ENCODE assay signal across 21 cellular contexts in the genomic region with DNA sequence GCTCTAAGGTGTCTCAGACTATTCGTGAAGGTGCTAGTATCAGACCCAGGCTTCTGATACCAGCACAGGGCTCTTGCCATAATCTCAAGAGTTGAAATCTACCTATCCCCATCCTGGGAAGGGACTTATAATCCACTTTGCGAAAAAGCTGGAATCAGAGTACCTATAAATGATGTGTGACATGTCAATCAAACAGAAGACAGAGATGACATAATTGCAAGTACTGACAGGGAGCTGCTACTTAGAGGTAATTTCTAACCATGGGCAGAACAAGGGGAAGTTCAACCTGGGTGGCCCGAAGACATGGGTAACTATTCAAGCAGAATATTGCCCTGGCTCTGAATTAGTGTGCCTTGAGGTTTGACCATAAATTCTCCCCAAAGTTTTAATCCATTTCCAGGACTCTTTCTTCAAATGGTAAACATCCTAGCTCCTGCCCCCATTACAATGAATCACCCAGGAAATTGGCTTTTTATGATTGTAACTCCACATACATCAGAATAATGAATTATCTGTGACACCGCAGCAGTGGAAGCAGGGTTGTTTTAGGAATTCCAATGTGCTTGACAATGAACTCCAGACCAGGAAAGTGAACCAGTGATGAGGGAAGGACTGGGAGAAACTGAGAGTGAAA. TPM values are rescaled to one million over a fixed set of nuclear protein-coding genes. Genes with fewer than 3 reads are reported as not detected.
A peak's percentile ranks its signal among the peaks of the same experiment; 100 is the strongest.
DNase-seq lines count a peak whose midpoint lies in the region; ATAC-seq, FAIRE-seq and TF ChIP-seq lines count a peak whose summit lies in the region.
"Had no signal": no experiment of that assay in that cellular context is flagged by ENCODE, and none has a peak within 500 bp of the region (broad histone marks: within the 10 kb centered on the region; RNA-seq: fewer than 3 reads in every experiment).

No MANE protein-coding gene starts in this region.

- in situ Hi-C loops in mammary epithelial cell (cut with MboI; ENCODE audit: low sequenced_read_pairs in 2 of 2) = no loop called here

- peaks cover 27% of the 10 kb centered on the region for H3K4me1 Mint-ChIP-seq in astrocyte (ENCODE audit: low read depth, unreplicated experiment)
- H3K4me1 Mint-ChIP-seq: CD4-positive, CD25-positive, alpha-beta regulatory T cell had no signal

- no peak for TF ChIP-seq POLR2A in breast epithelium (IDR thresholded peaks at IDR 0.05)

- H3K4me3 ChIP-seq in mammary epithelial cell (replicated peaks in 1 of 3; ENCODE audit: insufficient read depth in 1 of 3, low read depth in 2 of 3, low read length in 3 of 3) (no peak overlapping the region), breast epithelium (no peak overlapping the region), astrocyte (ENCODE audit: insufficient read depth, low read depth, low read length) (no peak overlapping the region)
- H3K4me3 ChIP-seq: MG63, PC-9, SJCRH30 had no signal

- no TSS peak for BruUV-seq in mammary epithelial cell (replicated peaks; lab: Mats Ljungman, UMichigan)

- no peak for ATAC-seq in HG02610 (IDR thresholded peaks at IDR 0.05; ENCODE audit: unreplicated experiment)

- peaks cover 29% of the 10 kb centered on the region for H3K36me3 Mint-ChIP-seq in astrocyte (ENCODE audit: low read depth, unreplicated experiment)

- no peaks in the 10 kb centered on the region for H4K20me1 ChIP-seq in mammary epithelial cell (ENCODE audit: insufficient read depth, low read length)
- no peaks in the 10 kb centered on the region for H4K20me1 ChIP-seq in astrocyte (ENCODE audit: insufficient read depth, low read length)

- no peak overlapping the region for H3K27ac ChIP-seq in mammary epithelial cell (ENCODE audit: insufficient read depth, low read depth, low read length)
- H3K27ac ChIP-seq in breast epithelium = no peak overlapping the region
- H3K27ac ChIP-seq in astrocyte (ENCODE audit: low read depth, low read length) = no peak overlapping the region
- H3K27ac ChIP-seq: HL-60, PC-9, SJCRH30 had no signal

- WGBS in mammary epithelial cell (ENCODE audit: low coverage, missing lambda C conversion rate) = 95% methylated on average over 4 of the region's 4 CpGs

- H3K36me3 ChIP-seq in mammary epithelial cell (ENCODE audit: insufficient read depth, low read length) (no peaks in the 10 kb centered on the region), breast epithelium (no peaks in the 10 kb centered on the region), astrocyte (ENCODE audit: insufficient read depth, low read length) (no peaks in the 10 kb centered on the region)
- H3K36me3 ChIP-seq: MG63, SJCRH30 had no signal

- peaks cover 7% of the 10 kb centered on the region for H3K9me3 Mint-ChIP-seq in astrocyte (ENCODE audit: unreplicated experiment)

- H3K4me3 Mint-ChIP-seq in astrocyte (ENCODE audit: unreplicated experiment) = no peak overlapping the region
- H3K4me3 Mint-ChIP-seq: CD4-positive, CD25-positive, alpha-beta regulatory T cell had no signal

- H3K79me2 ChIP-seq in mammary epithelial cell (ENCODE audit: insufficient read depth, low read length) (no peaks in the 10 kb centered on the region), astrocyte (ENCODE audit: insufficient read depth, low read length) (no peaks in the 10 kb centered on the region)

- no peak overlapping the region for H3K9ac ChIP-seq in mammary epithelial cell (ENCODE audit: insufficient read depth, low read length)
- H3K9ac ChIP-seq in astrocyte (ENCODE audit: low read length) = no peak overlapping the region

- H3K4me2 ChIP-seq in mammary epithelial cell (ENCODE audit: insufficient read depth, low read depth, low read length) (no peak overlapping the region), astrocyte (ENCODE audit: low read length) (peak overlapping the region; percentile 6)
- H3K4me2 ChIP-seq: PC-9 had no signal

- DNase-seq in mammary epithelial cell (peak; percentile 12), breast epithelium (ENCODE audit: low spot score in 2 of 2) (no peak), GM04504 (ENCODE audit: low read depth) (peak; percentile 28), astrocyte (ENCODE audit: low read depth) (peak; percentile 70), GDM1 (lab: John Stamatoyannopoulos, UW) (no peak)
- no peak for DNase-seq in activated CD8-positive, alpha-beta memory T cell treated with anti-CD3 and anti-CD28 coated beads for 24 hours
- DNase-seq: Caco-2; CD4-positive, CD25-positive, alpha-beta regulatory T cell; H7; MG63; NCI-H1048; NCI-H1436; NCI-H1930; NCI-H226; NCI-H82; PC-9; SJCRH30 had no signal

- H2AFZ ChIP-seq in mammary epithelial cell (ENCODE audit: low read depth, low read length) (no peak overlapping the region), astrocyte (ENCODE audit: low read depth, low read length) (no peak overlapping the region)
- H2AFZ ChIP-seq: PC-9 had no signal

- no peaks in the 10 kb centered on the region for H3K27me3 ChIP-seq in mammary epithelial cell (ENCODE audit: insufficient read depth, low read length)
- no peaks in the 10 kb centered on the region for H3K27me3 ChIP-seq in breast epithelium
- peaks cover 21% of the 10 kb centered on the region for H3K27me3 ChIP-seq in astrocyte (ENCODE audit: insufficient read depth, low read length)
- H3K27me3 ChIP-seq: SJCRH30 had no signal

- TF ChIP-seq CTCF in mammary epithelial cell (conservative IDR thresholded peaks at IDR 0.05 in 1 of 2, IDR thresholded peaks at IDR 0.05 in 1 of 2; ENCODE audit: extremely low read depth in 1 of 2, insufficient read depth in 1 of 2, low read depth in 1 of 2, low read length in 2 of 2) (no peak), breast epithelium (IDR thresholded peaks at IDR 0.05) (no peak), astrocyte (IDR thresholded peaks at IDR 0.05; ENCODE audit: insufficient read depth, low read depth, low read length) (no peak)

- FAIRE-seq in astrocyte (lab: Jason Lieb, UNC) = no peak
- FAIRE-seq: A204.1 had no signal

- H3K27me3 Mint-ChIP-seq in astrocyte (ENCODE audit: low read depth, unreplicated experiment) = peaks cover 9% of the 10 kb centered on the region

- CTCF ChIA-PET in mammary epithelial cell (lab: Charles Lee; ENCODE audit: low non-redundant PET) = no interaction called here

- intact Hi-C loops in mammary epithelial cell (cut with micrococcal nuclease) = no loop called here
- intact Hi-C loops in breast epithelium (cut with DNase I; ENCODE audit: low total_unique reads) = loop anchor here (2.0 kb wide), 1 partner anchor 77 kb away; no protein-coding TSS in a partner anchor

- peaks cover 23% of the 10 kb centered on the region for H3K4me1 ChIP-seq in mammary epithelial cell (ENCODE audit: insufficient read depth, low read length)
- peaks cover 0 to 2% of the 10 kb centered on the region in 2 donors for H3K4me1 ChIP-seq in breast epithelium
- peaks cover 18% of the 10 kb centered on the region for H3K4me1 ChIP-seq in astrocyte (ENCODE audit: insufficient read depth, low read length)

- dilution Hi-C loops in mammary epithelial cell (cut with HindIII; ENCODE audit: low sequenced_read_pairs) = loop anchor here (5.0 kb wide), 1 partner anchor 100 kb away; no protein-coding TSS in a partner anchor

- H3K9me3 ChIP-seq in mammary epithelial cell (replicated peaks; ENCODE audit: insufficient read depth, low read length) = no peaks in the 10 kb centered on the region
- H3K9me3 ChIP-seq in breast epithelium = no peaks in the 10 kb centered on the region
- peaks cover 6% of the 10 kb centered on the region for H3K9me3 ChIP-seq in astrocyte (ENCODE audit: insufficient read depth, low read depth, low read length)
- H3K9me3 ChIP-seq: Caco-2 had no signal

- H3K27ac Mint-ChIP-seq in astrocyte (ENCODE audit: unreplicated experiment) = no peak overlapping the region

RNA-seq across cellular contexts. Expression of gene KANK4, which starts 37.2 kb away (rescaled TPM):
- total RNA-seq in mammary epithelial cell (10 to 100 TPM in 1 of 2 donors, 1 to 10 TPM in 1; 4.5 to 32.2 TPM), breast epithelium (1 to 10 TPM in 1 of 3 donors, under 1 TPM in 2; 0.48 to 1.6 (median 0.66) TPM), astrocyte (8.5 and 14.5 TPM in 2 replicates)
- 2.9 TPM for polyA plus RNA-seq in mammary epithelial cell
- polyA minus RNA-seq in mammary epithelial cell = 8.1 TPM
- total RNA-seq: CD4-positive, CD25-positive, alpha-beta regulatory T cell; HT1080 had no signal
- polyA plus RNA-seq: CD4-positive, CD25-positive, alpha-beta regulatory T cell had no signal

Comparison
In these comparisons a context has a peak if more than half of its experiments do, and no peak if none do; other contexts are left out.
1. DNase-seq: peak in mammary epithelial cell (single experiment), GM04504 (single experiment) and astrocyte (single experiment); none in breast epithelium (0 of 2), activated CD8-positive, alpha-beta memory T cell treated with anti-CD3 and anti-CD28 coated beads for 24 hours (single experiment) and GDM1 (single experiment).